2 cellular contexts compared by ENCODE assay signal in genomic region chr3:172566785-172567184, GRCh38. TPM values are rescaled to one million over a fixed set of nuclear protein-coding genes. Genes with fewer than 3 reads are reported as not detected.
"Had no signal": no experiment of that assay in that cellular context is flagged by ENCODE, and none has a peak within 500 bp of the region (broad histone marks: within the 10 kb centered on the region; RNA-seq: fewer than 3 reads in every experiment).

No MANE protein-coding gene starts in this region.

RNA-seq across cellular contexts. Expression of gene TNFSF10, which starts 43.6 kb away (rescaled TPM):
- total RNA-seq: cardiac muscle cell, chondrocyte had no signal
- polyA plus RNA-seq: cardiac muscle cell had no signal
